In the genomic region with DNA sequence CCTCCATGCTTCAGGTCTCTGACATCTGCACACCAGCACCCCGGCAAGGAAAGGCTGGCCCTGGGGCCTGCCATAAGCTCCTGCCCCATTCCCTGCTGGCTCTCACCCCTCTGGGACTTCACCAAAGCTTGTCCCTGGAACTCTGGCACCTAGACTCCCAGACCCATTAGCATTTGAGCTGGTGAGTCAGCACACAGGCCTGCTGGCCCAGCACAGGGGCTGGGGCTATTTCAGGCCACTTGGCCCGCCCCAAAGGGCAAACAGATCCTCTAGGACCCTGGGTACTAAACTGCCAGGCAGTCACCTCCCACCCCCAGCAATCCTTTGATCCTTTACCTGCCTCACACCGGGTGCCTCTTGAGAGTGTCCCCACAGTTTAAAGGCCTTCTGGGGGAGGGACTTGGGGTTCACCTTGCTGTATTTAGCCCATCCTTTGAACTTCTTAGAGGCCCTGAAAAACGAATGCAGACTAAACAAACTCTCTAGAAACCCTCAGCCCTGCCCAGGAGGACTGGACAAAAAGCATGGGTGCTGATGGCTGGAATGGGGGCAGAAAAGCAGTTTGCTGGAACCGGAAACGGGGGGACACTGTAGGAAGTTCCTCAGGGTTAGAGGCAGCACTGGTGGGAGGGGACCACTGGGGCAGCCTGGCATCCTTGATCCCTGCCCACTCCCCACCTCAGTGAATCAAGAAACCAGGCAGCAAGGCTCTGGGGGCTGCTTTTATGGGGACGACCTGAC, we compare ENCODE assay signal across 11 cellular contexts. TPM values are rescaled to one million over a fixed set of nuclear protein-coding genes. Genes with fewer than 3 reads are reported as not detected.
A peak's percentile ranks its signal among the peaks of the same experiment; 100 is the strongest.
DNase-seq lines count a peak whose midpoint lies in the region; ATAC-seq and TF ChIP-seq lines count a peak whose summit lies in the region.
"Had no signal": no experiment of that assay in that cellular context is flagged by ENCODE, and none has a peak within 500 bp of the region (broad histone marks: within the 10 kb centered on the region; RNA-seq: fewer than 3 reads in every experiment).

No MANE protein-coding gene starts in this region.

- H3K4me1 ChIP-seq in RWPE2 (ENCODE audit: insufficient read depth, poor library complexity, severe bottlenecking) (no peaks in the 10 kb centered on the region), heart right ventricle (peaks cover 14 to 60% (median 44%) of the 10 kb centered on the region in 9 donors), psoas muscle (peaks cover 34% of the 10 kb centered on the region)

- H3K27me3 ChIP-seq in RWPE2 (ENCODE audit: insufficient read depth, poor library complexity, severe bottlenecking) (peaks cover 6% of the 10 kb centered on the region), heart right ventricle (peaks cover 0 to 22% (median 0%) of the 10 kb centered on the region in 7 donors), psoas muscle (ENCODE audit: insufficient read depth in 3 of 3, low read length in 2 of 3) (no peaks in the 10 kb centered on the region)

- H3K4me3 ChIP-seq in RWPE2 (ENCODE audit: severe bottlenecking) (no peak overlapping the region), heart right ventricle (no peak overlapping the region), psoas muscle (no peak overlapping the region)

- H3K27ac ChIP-seq in RWPE2 (ENCODE audit: poor library complexity, severe bottlenecking) (peak overlapping the region; percentile 19), heart right ventricle (peak overlapping the region; percentile 25 to 90 (median 76)), psoas muscle (peak overlapping the region; percentile 82)

- TF ChIP-seq CTCF in RWPE2 (IDR thresholded peaks at IDR 0.05; ENCODE audit: poor library complexity, severe bottlenecking): no peak
- no peak for TF ChIP-seq CTCF in heart right ventricle (IDR thresholded peaks at IDR 0.05)
- no peak for TF ChIP-seq CTCF in psoas muscle (IDR thresholded peaks at IDR 0.05)

- H3K9me3 ChIP-seq in RWPE2 (ENCODE audit: severe bottlenecking) (no peaks in the 10 kb centered on the region), heart right ventricle (no peaks in the 10 kb centered on the region), psoas muscle (no peaks in the 10 kb centered on the region)

- peak; percentile 69 for DNase-seq in EL
- no peak for DNase-seq in RWPE2 (ENCODE audit: low spot score)
- peak in 1 of 2 donors; percentile 66 for DNase-seq in heart right ventricle
- DNase-seq in psoas muscle: peak; percentile 66 to 89
- no peak for DNase-seq in NCI-H2196 (lab: John Stamatoyannopoulos, UW; ENCODE audit: unreplicated experiment)
- DNase-seq in globus pallidus (ENCODE audit: low spot score): no peak
- no peak for DNase-seq in RKO (ENCODE audit: low spot score)
- no peak for DNase-seq in NCI-H524 (lab: John Stamatoyannopoulos, UW)
- DNase-seq: activated gamma-delta T cell treated with Interleukin-2 at 50 U/mL for 16 hours; naive thymus-derived CD8-positive, alpha-beta T cell had no signal

- H3K36me3 ChIP-seq in RWPE2 (ENCODE audit: low read depth): peaks cover 30% of the 10 kb centered on the region
- peaks cover under 1 to 52% (median 34%) of the 10 kb centered on the region in 9 donors for H3K36me3 ChIP-seq in heart right ventricle
- peaks cover 4 to 39% of the 10 kb centered on the region in 2 donors for H3K36me3 ChIP-seq in psoas muscle (ENCODE audit: insufficient read depth in 1 of 2, low read depth in 1 of 2)

- 49 to 54% methylated on average over 7 of the region's 7 CpGs for WGBS in heart right ventricle, 2 donors
- WGBS in psoas muscle, 3 donors: 24 to 39% (median 27%) methylated on average over 7 of the region's 7 CpGs

- ATAC-seq in RWPE2 (ENCODE audit: low read depth) (peak; percentile 43), heart right ventricle (peak; percentile 60 to 86 (median 79)), psoas muscle (peak; percentile 85 to 91 (median 89))
- ATAC-seq: naive thymus-derived CD8-positive, alpha-beta T cell had no signal

- intact Hi-C loops in heart right ventricle (cut with DNase I) (loop anchor here in 1 of 10 donors (5.0 kb wide), 1 partner anchor 44 kb away; no protein-coding TSS in a partner anchor), psoas muscle (cut with DNase I) (loop anchor here (5.0 kb wide), 1 partner anchor 34 kb away; the partner anchor contains the start of gene SGCA (in 2 of the 2))

RNA-seq across cellular contexts. Expression of gene SAMD14, which starts 3.2 kb away (rescaled TPM):
- total RNA-seq in heart right ventricle (1 to 10 TPM; 1.5 to 3.8 (median 1.9) TPM), psoas muscle (1 to 10 TPM in 3 of 4 donors, under 1 TPM in 1; 0.55 to 2.7 (median 1.3) TPM)
- polyA plus RNA-seq in heart right ventricle (1 to 10 TPM; 1.9 to 3.8 TPM), psoas muscle (1 to 10 TPM in 1 of 3 donors, under 1 TPM in 2; 0.64 to 1.3 (median 0.98) TPM)
- total RNA-seq: NCI-H460 had no signal
- polyA plus RNA-seq: naive thymus-derived CD8-positive, alpha-beta T cell had no signal

RNA-seq across cellular contexts. Expression of gene PPP1R9B, which starts 17.3 kb away (rescaled TPM):
- total RNA-seq in heart right ventricle: 10 to 100 TPM; 17.3 to 45.4 (median 26.9) TPM
- polyA plus RNA-seq in heart right ventricle: 10 to 100 TPM; 22.4 to 42.7 TPM
- 10 to 100 TPM; 15.1 to 26.5 (median 18.4) TPM for total RNA-seq in psoas muscle
- 10 to 100 TPM in 2 of 3 donors, 1 to 10 TPM in 1; 7.0 to 11.3 (median 11.0) TPM for polyA plus RNA-seq in psoas muscle

RNA-seq across cellular contexts. Expression of gene SGCA, which starts 32.6 kb away (rescaled TPM):
- total RNA-seq in heart right ventricle (100 to 1,000 TPM; 136 to 204 (median 158) TPM), psoas muscle (100 to 1,000 TPM; 245 to 291 (median 266) TPM)
- polyA plus RNA-seq in heart right ventricle (100 to 1,000 TPM; 137 to 314 TPM), psoas muscle (100 to 1,000 TPM; 120 to 254 (median 151) TPM)
- total RNA-seq: naive thymus-derived CD8-positive, alpha-beta T cell; NCI-H460 had no signal

RNA-seq across cellular contexts. Expression of gene PDK2, which starts 38.0 kb away (rescaled TPM):
- total RNA-seq in heart right ventricle (100 to 1,000 TPM; 161 to 337 (median 231) TPM), psoas muscle (100 to 1,000 TPM in 2 of 4 donors, 10 to 100 TPM in 2; 79.3 to 213 (median 110) TPM)
- polyA plus RNA-seq in heart right ventricle (100 to 1,000 TPM in 1 of 2 donors, 10 to 100 TPM in 1; 88.1 to 129 TPM), psoas muscle (10 to 100 TPM; 50.3 to 99.4 (median 55.2) TPM)

Comparison
In these comparisons a context has a peak if more than half of its experiments do, and no peak if none do; other contexts are left out.
1. DNase-seq: peak in EL (single experiment) and psoas muscle (2 of 2); none in RWPE2 (single experiment), NCI-H2196 (single experiment), globus pallidus (single experiment), RKO (single experiment) and NCI-H524 (0 of 2).
2. H3K27ac ChIP-seq: peak in every context shown above with its lines; median percentile 82 in psoas muscle; 76 in heart right ventricle; 19 in RWPE2.
3. Peak in every context shown above with its lines, with median percentiles within 50 percentile points of each other: ATAC-seq.